ENCODE assay signal across 21 cellular contexts in genomic region chr9:6152824-6153223, GRCh38.
"Had no signal": no experiment of that assay in that cellular context is flagged by ENCODE, and none has a peak within 500 bp of the region (broad histone marks: within the 10 kb centered on the region; RNA-seq: fewer than 3 reads in every experiment).

No MANE protein-coding gene starts in this region.

- H3K4me1 Mint-ChIP-seq: endodermal cell, nephron had no signal

- H3K4me1 ChIP-seq: gastroesophageal sphincter, spleen, testis, transverse colon had no signal

- DNase-seq: activated CD4-positive, alpha-beta T cell treated with anti-CD3 and anti-CD28 coated beads for 48 hours; activated CD4-positive, alpha-beta T cell treated with anti-CD3 and anti-CD28 coated beads, Interleukin-2, amount 50 U/mL, for 48 hours; activated CD8-positive, alpha-beta memory T cell treated with anti-CD3 and anti-CD28 coated beads for 24 hours; activated gamma-delta T cell treated with Interleukin-2 at 50 U/mL for 16 hours; activated naive CD4-positive, alpha-beta T cell treated with anti-CD3 and anti-CD28 coated beads, Interleukin-2, amount 50 U/mL, for 16 hours; amniotic stem cell; central memory CD4-positive, alpha-beta T cell; endodermal cell; islet precursor cell; left cardiac atrium; left ventricle myocardium superior; posterior cingulate gyrus; right cardiac atrium; spleen; stimulated activated naive CD4-positive, alpha-beta T cell; testis; transverse colon had no signal

- H2AFZ ChIP-seq: hepatocyte had no signal

- H3K36me3 ChIP-seq: gastroesophageal sphincter, spleen, transverse colon had no signal

- H3K9me3 ChIP-seq: testis, transverse colon had no signal

- H3K27ac ChIP-seq: gastroesophageal sphincter, hepatocyte, spleen, testis, transverse colon had no signal

- H3K79me2 ChIP-seq: hepatocyte had no signal

- H3K4me3 Mint-ChIP-seq: dendritic cell treated with granulocyte-macrophage colony-stimulating factor and Interleukin-4, amounts not matched to agents 40 ng/mL and 50 ng/mL, for 4 days; endodermal cell; nephron had no signal

- H3K9me3 Mint-ChIP-seq: dendritic cell treated with granulocyte-macrophage colony-stimulating factor and Interleukin-4, amounts not matched to agents 40 ng/mL and 50 ng/mL, for 4 days; endodermal cell had no signal

- H3K4me3 ChIP-seq: gastroesophageal sphincter, hepatocyte, spleen, testis, transverse colon had no signal

- H3K4me2 ChIP-seq: hepatocyte had no signal

- H3K27ac Mint-ChIP-seq: dendritic cell treated with granulocyte-macrophage colony-stimulating factor and Interleukin-4, amounts not matched to agents 40 ng/mL and 50 ng/mL, for 4 days; endodermal cell; nephron had no signal

- H3K27me3 ChIP-seq: gastroesophageal sphincter, hepatocyte, spleen, testis, transverse colon had no signal
